ENCODE assay signal across 8 cellular contexts in the genomic region with DNA sequence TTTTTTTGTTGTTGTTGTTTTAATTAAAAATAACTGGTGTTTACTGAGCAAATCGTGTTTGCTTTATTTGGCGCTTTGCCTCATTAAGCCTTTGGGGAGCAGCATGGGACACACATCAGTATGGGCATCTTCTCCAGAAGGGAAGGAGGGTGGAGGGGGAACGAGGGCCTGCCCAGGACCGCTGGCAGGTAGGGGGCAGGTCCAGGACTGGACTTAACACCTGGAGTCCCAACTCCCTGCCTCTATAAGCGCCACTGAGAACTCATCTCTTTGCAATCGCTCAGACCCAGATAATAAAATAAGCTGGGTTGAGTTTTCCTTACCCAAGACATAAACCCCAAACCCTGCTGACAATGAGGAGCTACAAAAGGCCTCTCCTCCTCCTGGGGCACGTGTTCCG. TPM values are rescaled to one million over a fixed set of nuclear protein-coding genes. Genes with fewer than 3 reads are reported as not detected.
DNase-seq lines count a peak whose midpoint lies in the region; ATAC-seq and TF ChIP-seq lines count a peak whose summit lies in the region.

No MANE protein-coding gene starts in this region.

- peak overlapping the region in 1 of 2 donors; percentile 58 for H3K4me3 ChIP-seq in testis

- no peaks in the 10 kb centered on the region for H3K27me3 ChIP-seq in testis

- H3K27ac Mint-ChIP-seq in activated CD4-positive, alpha-beta T cell treated with anti-CD3 and anti-CD28 coated beads for 36 hours = peak overlapping the region; percentile 97
- H3K27ac Mint-ChIP-seq in activated T-helper 1 cell treated with anti-CD3 and anti-CD28 coated beads, Interleukin-12 subunit alpha, Interleukin-12 subunit beta, Interleukin-2, Interleukin-4 antibody, amounts not matched to agents 30 ng/mL and 10 ng/mL and 1 ng/mL, durations not matched to agents 14 hours and 24 hours and 36 hours = peak overlapping the region; percentile 92

- POLR2A ChIA-PET in activated CD4-positive, alpha-beta T cell treated with anti-CD3 and anti-CD28 coated beads for 36 hours (lab: Charles Lee) = interaction anchor here (0.6 to 2.9 kb wide), 6 partner anchors 14 to 328 kb away, joined by 3 to 19 read pairs (median 4); no protein-coding TSS in a partner anchor

- H3K27me3 Mint-ChIP-seq in activated CD4-positive, alpha-beta T cell treated with anti-CD3 and anti-CD28 coated beads for 36 hours = no peaks in the 10 kb centered on the region
- H3K27me3 Mint-ChIP-seq in activated T-helper 1 cell treated with anti-CD3 and anti-CD28 coated beads, Interleukin-12 subunit alpha, Interleukin-12 subunit beta, Interleukin-2, Interleukin-4 antibody, amounts not matched to agents 30 ng/mL and 10 ng/mL and 1 ng/mL, durations not matched to agents 14 hours and 24 hours and 36 hours (ENCODE audit: insufficient read depth) = no peaks in the 10 kb centered on the region

- peak overlapping the region; percentile 56 to 57 for H3K27ac ChIP-seq in testis

- H3K9me3 Mint-ChIP-seq in activated CD4-positive, alpha-beta T cell treated with anti-CD3 and anti-CD28 coated beads for 36 hours (ENCODE audit: low read depth) = no peaks in the 10 kb centered on the region
- H3K9me3 Mint-ChIP-seq in activated T-helper 1 cell treated with anti-CD3 and anti-CD28 coated beads, Interleukin-12 subunit alpha, Interleukin-12 subunit beta, Interleukin-2, Interleukin-4 antibody, amounts not matched to agents 30 ng/mL and 10 ng/mL and 1 ng/mL, durations not matched to agents 14 hours and 24 hours and 36 hours = no peaks in the 10 kb centered on the region

- 28 to 34% methylated on average over 8 of the region's 8 CpGs for WGBS in testis, 2 donors

- no peak for ATAC-seq in activated CD4-positive, alpha-beta T cell treated with anti-CD3 and anti-CD28 coated beads for 36 hours
- ATAC-seq in left lobe of liver (peak; percentile 3), GM21576 (IDR thresholded peaks at IDR 0.05; ENCODE audit: unreplicated experiment) (no peak)

- DNase-seq in activated CD4-positive, alpha-beta T cell treated with anti-CD3 and anti-CD28 coated beads for 36 hours = no peak
- no peak for DNase-seq in activated CD4-positive, alpha-beta T cell treated with anti-CD3 and anti-CD28 coated beads for 48 hours
- no peak for DNase-seq in activated T-helper 1 cell treated with anti-CD3 and anti-CD28 coated beads, Interleukin-12 subunit alpha, Interleukin-12 subunit beta, Interleukin-2, Interleukin-4 antibody, amounts not matched to agents 30 ng/mL and 10 ng/mL and 1 ng/mL, durations not matched to agents 14 hours and 24 hours and 36 hours (ENCODE audit: low spot score)
- DNase-seq in left lobe of liver (ENCODE audit: low spot score) (no peak), testis (no peak), cerebellum (ENCODE audit: low spot score) (no peak)
- no peak for DNase-seq in stimulated activated CD4-positive, alpha-beta T cell treated with anti-CD3 and anti-CD28 coated beads, Interleukin-1b, Interleukin-23, amount 100 ng/mL, for 48 hours

- H3K36me3 Mint-ChIP-seq in activated CD4-positive, alpha-beta T cell treated with anti-CD3 and anti-CD28 coated beads for 36 hours (ENCODE audit: low read depth) = peaks cover 11% of the 10 kb centered on the region
- no peaks in the 10 kb centered on the region for H3K36me3 Mint-ChIP-seq in activated T-helper 1 cell treated with anti-CD3 and anti-CD28 coated beads, Interleukin-12 subunit alpha, Interleukin-12 subunit beta, Interleukin-2, Interleukin-4 antibody, amounts not matched to agents 30 ng/mL and 10 ng/mL and 1 ng/mL, durations not matched to agents 14 hours and 24 hours and 36 hours (ENCODE audit: low read depth)

- intact Hi-C loops in activated CD4-positive, alpha-beta T cell treated with anti-CD3 and anti-CD28 coated beads for 36 hours (cut with DNase I, micrococcal nuclease) = loop anchor here (1.0 to 10.0 kb wide), 6 partner anchors 181 to 872 kb away; a partner anchor contains a TSS
- intact Hi-C loops in activated T-helper 1 cell treated with anti-CD3 and anti-CD28 coated beads, Interleukin-12 subunit alpha, Interleukin-12 subunit beta, Interleukin-2, Interleukin-4 antibody, amounts not matched to agents 30 ng/mL and 10 ng/mL and 1 ng/mL, durations not matched to agents 14 hours and 24 hours and 36 hours (cut with micrococcal nuclease) = loop anchor here (1.0 to 5.0 kb wide), 5 partner anchors 14 to 451 kb away; a partner anchor contains a TSS
- intact Hi-C loops in testis (cut with DNase I; ENCODE audit: low total_unique reads) = no loop called here

- CTCF ChIA-PET in activated CD4-positive, alpha-beta T cell treated with anti-CD3 and anti-CD28 coated beads for 36 hours (lab: Charles Lee) = interaction anchor here (0.7 to 1.6 kb wide), 12 partner anchors 10 to 227 kb away, joined by 3 to 8 read pairs (median 3); no protein-coding TSS in a partner anchor

- peaks cover 95% of the 10 kb centered on the region for H3K4me1 Mint-ChIP-seq in activated CD4-positive, alpha-beta T cell treated with anti-CD3 and anti-CD28 coated beads for 36 hours
- peaks cover 96% of the 10 kb centered on the region for H3K4me1 Mint-ChIP-seq in activated T-helper 1 cell treated with anti-CD3 and anti-CD28 coated beads, Interleukin-12 subunit alpha, Interleukin-12 subunit beta, Interleukin-2, Interleukin-4 antibody, amounts not matched to agents 30 ng/mL and 10 ng/mL and 1 ng/mL, durations not matched to agents 14 hours and 24 hours and 36 hours (ENCODE audit: low read depth)

- no peaks in the 10 kb centered on the region for H3K9me3 ChIP-seq in testis

- TF ChIP-seq CTCF in testis (IDR thresholded peaks at IDR 0.05) = no peak

- TF ChIP-seq POLR2A in testis (IDR thresholded peaks at IDR 0.05) = no peak

- H3K4me3 Mint-ChIP-seq in activated CD4-positive, alpha-beta T cell treated with anti-CD3 and anti-CD28 coated beads for 36 hours = peak overlapping the region; percentile 68
- H3K4me3 Mint-ChIP-seq in activated T-helper 1 cell treated with anti-CD3 and anti-CD28 coated beads, Interleukin-12 subunit alpha, Interleukin-12 subunit beta, Interleukin-2, Interleukin-4 antibody, amounts not matched to agents 30 ng/mL and 10 ng/mL and 1 ng/mL, durations not matched to agents 14 hours and 24 hours and 36 hours = peak overlapping the region; percentile 73

- peaks cover 39% of the 10 kb centered on the region for H3K4me1 ChIP-seq in testis

- no peaks in the 10 kb centered on the region for H3K36me3 ChIP-seq in testis (ENCODE audit: low read depth, missing control alignments)

RNA-seq across cellular contexts. Expression of a gene that starts 15.1 kb away (rescaled TPM):
- 10 to 100 TPM; 11.6 to 16.3 TPM for total RNA-seq in activated CD4-positive, alpha-beta T cell treated with anti-CD3 and anti-CD28 coated beads for 36 hours
- 9.3 and 10.2 TPM in 2 replicates for total RNA-seq in activated T-helper 1 cell treated with anti-CD3 and anti-CD28 coated beads, Interleukin-12 subunit alpha, Interleukin-12 subunit beta, Interleukin-2, Interleukin-4 antibody, amounts not matched to agents 30 ng/mL and 10 ng/mL and 1 ng/mL, durations not matched to agents 14 hours and 24 hours and 36 hours
- total RNA-seq in left lobe of liver (4.7 TPM), testis (1 to 10 TPM; 4.6 to 5.9 TPM), cerebellum (14.2 TPM)
- 5.1 TPM for polyA plus RNA-seq in testis (ENCODE audit: insufficient read depth, low read depth, low replicate concordance)
